ENCODE assay signal across 18 cellular contexts in genomic region chr3:112980080-112980479, GRCh38. TPM values are rescaled to one million over a fixed set of nuclear protein-coding genes. Genes with fewer than 3 reads are reported as not detected.
DNase-seq lines count a peak whose midpoint lies in the region; ATAC-seq, FAIRE-seq and TF ChIP-seq lines count a peak whose summit lies in the region.
"Had no signal": no experiment of that assay in that cellular context is flagged by ENCODE, and none has a peak within 500 bp of the region (broad histone marks: within the 10 kb centered on the region; RNA-seq: fewer than 3 reads in every experiment).

No MANE protein-coding gene starts in this region.

- POLR2A ChIA-PET in T-cell (lab: Charles Lee) = interaction anchor here in 1 of 2 donors (0.6 kb wide), 1 partner anchor 559 kb away, joined by 3 read pairs; no protein-coding TSS in a partner anchor

- H3K4me1 Mint-ChIP-seq in T-cell = peaks cover 69 to 76% (median 72%) of the 10 kb centered on the region in 3 donors

- H3K4me3 Mint-ChIP-seq in T-cell = no peak overlapping the region

- no peak for TF ChIP-seq POLR2A in H54 (IDR thresholded peaks at IDR 0.05; ENCODE audit: low read depth, low read length)

- H3K36me3 Mint-ChIP-seq in T-cell = no peaks in the 10 kb centered on the region
- H3K36me3 Mint-ChIP-seq: CD4-positive, CD25-positive, alpha-beta regulatory T cell had no signal

- peak overlapping the region; percentile 16 to 57 for H3K27ac Mint-ChIP-seq in T-cell
- H3K27ac Mint-ChIP-seq: CD4-positive, CD25-positive, alpha-beta regulatory T cell had no signal

- no peaks in the 10 kb centered on the region for H3K27me3 Mint-ChIP-seq in T-cell
- H3K27me3 Mint-ChIP-seq: CD4-positive, CD25-positive, alpha-beta regulatory T cell had no signal

- FAIRE-seq in H54 (lab: Jason Lieb, UNC) = peak; percentile 48

- ATAC-seq in T-cell (replicated peaks in 1 of 4) = no peak

- DNase-seq in H54 (ENCODE audit: insufficient read length, low spot score) (no peak), T-cell (no peak), iris pigment epithelial cell (ENCODE audit: low read depth) (peak; percentile 2), GM03348 (ENCODE audit: low spot score) (no peak), OCI-M2 (lab: John Stamatoyannopoulos, UW; ENCODE audit: unreplicated experiment) (no peak)
- no peak for DNase-seq in effector CD4-positive, alpha-beta T cell
- DNase-seq in activated effector memory CD4-positive, alpha-beta T cell treated with anti-CD3 and anti-CD28 coated beads, Interleukin-2, amount 50 U/mL, for 16 hours = no peak
- DNase-seq: CD4-positive, CD25-positive, alpha-beta regulatory T cell; COR-L47; DMS79 treated with DMSO at 0.1 percent for 48 hours; NCI-H1694; NCI-H2081; NCI-H446; NCI-H526; Right ventricle myocardium superior had no signal

- H3K9me3 Mint-ChIP-seq in T-cell = no peaks in the 10 kb centered on the region
- H3K9me3 Mint-ChIP-seq: CD4-positive, CD25-positive, alpha-beta regulatory T cell had no signal

- CTCF ChIA-PET in T-cell (lab: Charles Lee) = interaction anchor here (0.8 to 4.2 kb wide), 19 partner anchors 11 to 338 kb away, joined by 3 to 68 read pairs (median 4); partner anchors contain the start of gene GTPBP8 (in 1 of the 2)

RNA-seq across cellular contexts. Expression of gene CD200R1, which starts 5.2 kb away (rescaled TPM):
- total RNA-seq in T-cell = 10 to 100 TPM; 10.1 to 20.4 (median 11.9) TPM
- total RNA-seq: H4, MCF 10A, SK-MEL-5 had no signal

RNA-seq across cellular contexts. Expression of gene GTPBP8, which starts 10.7 kb away (rescaled TPM):
- 10 to 100 TPM; 17.2 to 31.3 (median 27.5) TPM for total RNA-seq in T-cell
